8 cellular contexts compared by ENCODE assay signal in the genomic region with DNA sequence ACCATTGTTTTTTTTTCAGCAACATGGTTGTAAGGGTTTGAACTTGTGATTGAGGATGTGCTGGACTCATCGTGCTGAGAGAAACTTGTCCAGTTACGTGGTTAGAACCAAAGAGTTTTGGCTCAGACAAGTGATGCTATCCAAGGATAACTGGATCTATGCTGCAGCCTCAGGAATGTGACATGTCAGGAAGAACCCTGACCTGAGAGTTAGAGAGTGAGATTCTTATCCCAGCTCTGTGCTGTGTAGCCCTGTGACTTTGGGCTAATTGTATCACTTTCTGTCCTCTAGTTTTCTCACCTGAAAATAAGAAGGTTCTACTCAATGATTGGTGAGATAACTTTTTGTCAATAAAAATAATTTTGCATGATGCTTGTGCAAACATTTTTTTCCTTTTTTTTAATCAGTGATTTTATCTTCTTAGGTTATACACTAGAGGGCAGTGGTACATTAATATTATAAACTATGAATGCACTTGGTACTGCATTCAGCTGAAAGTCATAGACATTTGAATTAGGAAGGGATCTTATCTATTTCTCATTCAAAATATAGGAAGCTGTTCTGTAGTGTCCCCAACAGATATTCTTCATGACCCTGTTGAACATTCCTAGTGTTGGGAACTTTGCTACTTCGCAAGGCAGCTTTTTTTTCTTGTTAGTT.
DNase-seq lines count a peak whose midpoint lies in the region; ATAC-seq and TF ChIP-seq lines count a peak whose summit lies in the region.

No MANE protein-coding gene starts in this region.

- no peak for ATAC-seq in HG02588 (IDR thresholded peaks at IDR 0.05; ENCODE audit: unreplicated experiment)

- no peak overlapping the region for H3K4me3 ChIP-seq in choroid plexus epithelial cell (ENCODE audit: low read depth, low read length)

- peak; percentile 37 for TF ChIP-seq CTCF in choroid plexus epithelial cell (conservative IDR thresholded peaks at IDR 0.05; ENCODE audit: low read depth, low read length)

- DNase-seq in NCI-H2029 treated with DMSO at 0.1 percent for 48 hours (lab: John Stamatoyannopoulos, UW) (peak; percentile 33), NCI-H2029 (lab: John Stamatoyannopoulos, UW) (no peak), NCI-H345 (lab: John Stamatoyannopoulos, UW) (peak; percentile 7), choroid plexus epithelial cell (ENCODE audit: low read depth) (peak; percentile 41), renal cortical epithelial cell (ENCODE audit: low read depth) (peak; percentile 41), activated gamma-delta T cell treated with Interleukin-2 at 50 U/mL for 16 hours (no peak)
- DNase-seq in stimulated activated CD4-positive, alpha-beta T cell treated with anti-CD3 and anti-CD28 coated beads, Interleukin-4, amount 100 ng/mL, for 4 hours, result no peak

Comparison
In these comparisons a context has a peak if more than half of its experiments do, and no peak if none do; other contexts are left out.
1. DNase-seq: peak in NCI-H2029 treated with DMSO at 0.1 percent for 48 hours (single experiment), NCI-H345 (single experiment), choroid plexus epithelial cell (single experiment) and renal cortical epithelial cell (single experiment); none in NCI-H2029 (single experiment), activated gamma-delta T cell treated with Interleukin-2 at 50 U/mL for 16 hours (single experiment) and stimulated activated CD4-positive, alpha-beta T cell treated with anti-CD3 and anti-CD28 coated beads, Interleukin-4, amount 100 ng/mL, for 4 hours (0 of 2).